In the genomic region with DNA sequence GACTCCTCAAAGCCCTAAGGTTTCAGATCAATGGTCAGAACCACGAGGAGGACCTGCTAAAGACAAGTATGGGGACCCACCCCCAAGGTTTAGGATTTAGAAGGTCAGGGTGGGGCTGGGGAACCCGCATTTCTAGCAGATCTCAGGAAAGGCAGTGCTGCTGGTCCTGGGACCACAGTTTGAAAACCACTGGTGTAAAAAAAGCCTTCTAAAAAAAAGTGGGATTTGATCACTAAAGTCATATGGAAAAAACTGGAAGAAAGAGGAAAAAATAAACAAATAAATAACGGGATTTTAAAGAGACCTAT, we compare ENCODE assay signal across 8 cellular contexts. TPM values are rescaled to one million over a fixed set of nuclear protein-coding genes. Genes with fewer than 3 reads are reported as not detected.
DNase-seq lines count a peak whose midpoint lies in the region; ATAC-seq, FAIRE-seq and TF ChIP-seq lines count a peak whose summit lies in the region.

No MANE protein-coding gene starts in this region.

- FAIRE-seq in HTR-8/SVneo (lab: Jason Lieb, UNC): no peak

- peak overlapping the region; percentile 4 for H3K27ac Mint-ChIP-seq in progenitor cell of endocrine pancreas

- H3K9me3 ChIP-seq in ES-I3 (ENCODE audit: control insufficient read depth, insufficient read depth, low read length) (peaks cover 7% of the 10 kb centered on the region; the same call in 1 of the 2 replicates), Peyer's patch (peaks cover 0 to 7% (median 0%) of the 10 kb centered on the region in 4 donors), fibroblast of lung (ENCODE audit: control insufficient read depth, insufficient read depth, low read depth, low read length) (no peaks in the 10 kb centered on the region)

- peaks cover 3% of the 10 kb centered on the region for H3K9me3 Mint-ChIP-seq in progenitor cell of endocrine pancreas (ENCODE audit: low read depth)

- no peaks in the 10 kb centered on the region for H3K4me1 ChIP-seq in ES-I3 (ENCODE audit: insufficient read depth, low read length)
- H3K4me1 ChIP-seq in Peyer's patch: peaks cover 0 to 10% (median 0%) of the 10 kb centered on the region in 4 donors
- H3K4me1 ChIP-seq in fibroblast of lung (ENCODE audit: control insufficient read depth, extremely low read depth, insufficient read depth, low read length): no peaks in the 10 kb centered on the region

- no peaks in the 10 kb centered on the region for H3K27me3 Mint-ChIP-seq in progenitor cell of endocrine pancreas

- no peak for DNase-seq in Peyer's patch
- no peak for DNase-seq in fibroblast of lung (ENCODE audit: low read depth in 2 of 2)
- no peak for DNase-seq in progenitor cell of endocrine pancreas (ENCODE audit: low spot score, unreplicated experiment)
- DNase-seq in GDM1 (lab: John Stamatoyannopoulos, UW): no peak
- no peak for DNase-seq in HTR-8/SVneo (ENCODE audit: insufficient read length, low spot score)

- H4K20me1 ChIP-seq in fibroblast of lung (ENCODE audit: control insufficient read depth, extremely low read depth, insufficient read depth, low read length): no peaks in the 10 kb centered on the region

- H3K9ac ChIP-seq in ES-I3 (ENCODE audit: low read depth, low read length): peak overlapping the region; percentile 95
- H3K9ac ChIP-seq in fibroblast of lung (ENCODE audit: insufficient read depth, low read length): no peak overlapping the region

- TF ChIP-seq POLR2A in Peyer's patch (IDR thresholded peaks at IDR 0.05): no peak

- no peaks in the 10 kb centered on the region for H3K79me2 ChIP-seq in fibroblast of lung (ENCODE audit: control insufficient read depth, insufficient read depth, low read length)

- no peak for ATAC-seq in HG02798 (IDR thresholded peaks at IDR 0.05; ENCODE audit: poor library complexity, unreplicated experiment)
- no peak for ATAC-seq in GM18873 (IDR thresholded peaks at IDR 0.05; ENCODE audit: low FRiP score, unreplicated experiment)

- H3K36me3 ChIP-seq in ES-I3 (ENCODE audit: insufficient read depth, low read length) (no peaks in the 10 kb centered on the region), Peyer's patch (no peaks in the 10 kb centered on the region), fibroblast of lung (ENCODE audit: control insufficient read depth, insufficient read depth, low read length) (no peaks in the 10 kb centered on the region)

- TF ChIP-seq CTCF in Peyer's patch (IDR thresholded peaks at IDR 0.05) (no peak), fibroblast of lung (conservative IDR thresholded peaks at IDR 0.05 in 1 of 2, IDR thresholded peaks at IDR 0.05 in 1 of 2; ENCODE audit: low read depth in 1 of 2, low read length in 2 of 2) (no peak), progenitor cell of endocrine pancreas (IDR thresholded peaks at IDR 0.05; ENCODE audit: unreplicated experiment) (no peak)

- peak overlapping the region; percentile 80 to 88 (median 83) for H3K4me3 ChIP-seq in Peyer's patch
- peak overlapping the region; percentile 59 to 76 (median 68) for H3K4me3 ChIP-seq in fibroblast of lung (replicated peaks in 1 of 4; ENCODE audit: control extremely low read depth in 1 of 4, insufficient read depth in 1 of 4, low read depth in 3 of 4, low read length in 4 of 4)

- peaks cover 3% of the 10 kb centered on the region for H3K36me3 Mint-ChIP-seq in progenitor cell of endocrine pancreas (ENCODE audit: insufficient read depth)

- H3K27ac ChIP-seq in Peyer's patch (peak overlapping the region in 3 of 4 donors; percentile 88 to 93 (median 90)), fibroblast of lung (ENCODE audit: insufficient read depth, low read length) (peak overlapping the region; percentile 52)

- peak overlapping the region; percentile 85 for H3K4me2 ChIP-seq in fibroblast of lung (ENCODE audit: extremely low read depth, insufficient read depth, low read length)

- H3K4me1 Mint-ChIP-seq in progenitor cell of endocrine pancreas (ENCODE audit: low read depth): peaks cover 7% of the 10 kb centered on the region

- H2AFZ ChIP-seq in fibroblast of lung (ENCODE audit: low read length): peak overlapping the region; percentile 63

- H3K27me3 ChIP-seq in Peyer's patch: no peaks in the 10 kb centered on the region
- no peaks in the 10 kb centered on the region for H3K27me3 ChIP-seq in fibroblast of lung (ENCODE audit: control insufficient read depth, insufficient read depth, low read length)

- peak overlapping the region; percentile 84 for H3K4me3 Mint-ChIP-seq in progenitor cell of endocrine pancreas (ENCODE audit: low read depth)

RNA-seq across cellular contexts. Expression of gene SLC41A3, which starts 0.8 kb away (rescaled TPM):
- 10 to 100 TPM; 45.4 to 79.9 (median 58.5) TPM for total RNA-seq in Peyer's patch
- total RNA-seq in fibroblast of lung: 49.4 and 52.4 TPM in 2 replicates
- polyA plus RNA-seq in fibroblast of lung: 34.1 and 52.8 TPM in 2 replicates
- polyA plus RNA-seq in fibroblast of lung (2012): 28.1 and 40.3 TPM in 2 replicates
- 66.2 and 92.7 TPM in 2 replicates for polyA minus RNA-seq in fibroblast of lung (ENCODE audit: low replicate concordance)
- 51.1 and 62.4 TPM in 2 replicates for total RNA-seq in progenitor cell of endocrine pancreas
